1 cellular context compared by ENCODE assay signal in genomic region chr19:11617207-11618062, GRCh38.
TF ChIP-seq lines count a peak whose summit lies in the region.

No MANE protein-coding gene starts in this region.

TF ChIP-seq in H1, 55 proteins besides CTCF, POLR2A, EP300 and RAD21:
- TF ChIP-seq TAF1 (IDR thresholded peaks at IDR 0.05; ENCODE audit: low read depth, low read length) (no peak), BACH1 (IDR thresholded peaks at IDR 0.05; ENCODE audit: low read length) (no peak), SP2 (IDR thresholded peaks at IDR 0.05; ENCODE audit: low read length) (no peak), RFX5 (IDR thresholded peaks at IDR 0.05; ENCODE audit: borderline replicate concordance, low read depth, low read length) (no peak), RNF2 (IDR thresholded peaks at IDR 0.05; ENCODE audit: borderline replicate concordance, low read depth, low read length, missing control alignments, poor library complexity, severe bottlenecking) (no peak), FOSL1 (IDR thresholded peaks at IDR 0.05; ENCODE audit: insufficient read depth, low read depth, low read length) (no peak), SUZ12 (IDR thresholded peaks at IDR 0.05; ENCODE audit: low read length) (no peak), ZNF274 (IDR thresholded peaks at IDR 0.05; ENCODE audit: borderline replicate concordance, extremely low read depth, low read length) (peak; percentile 64)
